ENCODE assay signal across 1 cellular context in the genomic region with DNA sequence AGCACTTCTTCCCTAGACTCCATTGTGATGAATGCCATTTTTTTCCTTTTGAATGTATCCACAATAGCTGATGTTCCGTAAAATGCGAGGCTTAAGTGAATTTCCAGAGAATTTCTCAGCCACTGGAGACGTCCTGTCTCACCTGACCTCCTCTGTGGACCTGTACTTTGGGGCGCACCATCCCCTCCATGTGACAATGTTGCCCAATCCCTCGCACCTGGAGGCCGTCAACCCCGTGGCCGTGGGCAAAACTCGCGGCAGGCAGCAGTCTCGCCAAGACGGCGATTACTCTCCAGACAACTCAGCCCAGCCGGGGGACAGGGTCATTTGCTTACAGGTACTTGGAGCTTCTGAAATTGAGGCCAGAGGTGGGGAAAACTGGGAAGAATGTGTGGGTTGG.
TF ChIP-seq lines count a peak whose summit lies in the region.

No MANE protein-coding gene starts in this region.

TF ChIP-seq in SK-N-SH, 30 proteins besides CTCF, POLR2A, EP300 and RAD21:
- TF ChIP-seq NRF1 (IDR thresholded peaks at IDR 0.05; ENCODE audit: low read depth, low read length): no peak
- no peak for TF ChIP-seq TEAD4 (IDR thresholded peaks at IDR 0.05; ENCODE audit: borderline replicate concordance, insufficient read depth)
- TF ChIP-seq, protein P1, sequence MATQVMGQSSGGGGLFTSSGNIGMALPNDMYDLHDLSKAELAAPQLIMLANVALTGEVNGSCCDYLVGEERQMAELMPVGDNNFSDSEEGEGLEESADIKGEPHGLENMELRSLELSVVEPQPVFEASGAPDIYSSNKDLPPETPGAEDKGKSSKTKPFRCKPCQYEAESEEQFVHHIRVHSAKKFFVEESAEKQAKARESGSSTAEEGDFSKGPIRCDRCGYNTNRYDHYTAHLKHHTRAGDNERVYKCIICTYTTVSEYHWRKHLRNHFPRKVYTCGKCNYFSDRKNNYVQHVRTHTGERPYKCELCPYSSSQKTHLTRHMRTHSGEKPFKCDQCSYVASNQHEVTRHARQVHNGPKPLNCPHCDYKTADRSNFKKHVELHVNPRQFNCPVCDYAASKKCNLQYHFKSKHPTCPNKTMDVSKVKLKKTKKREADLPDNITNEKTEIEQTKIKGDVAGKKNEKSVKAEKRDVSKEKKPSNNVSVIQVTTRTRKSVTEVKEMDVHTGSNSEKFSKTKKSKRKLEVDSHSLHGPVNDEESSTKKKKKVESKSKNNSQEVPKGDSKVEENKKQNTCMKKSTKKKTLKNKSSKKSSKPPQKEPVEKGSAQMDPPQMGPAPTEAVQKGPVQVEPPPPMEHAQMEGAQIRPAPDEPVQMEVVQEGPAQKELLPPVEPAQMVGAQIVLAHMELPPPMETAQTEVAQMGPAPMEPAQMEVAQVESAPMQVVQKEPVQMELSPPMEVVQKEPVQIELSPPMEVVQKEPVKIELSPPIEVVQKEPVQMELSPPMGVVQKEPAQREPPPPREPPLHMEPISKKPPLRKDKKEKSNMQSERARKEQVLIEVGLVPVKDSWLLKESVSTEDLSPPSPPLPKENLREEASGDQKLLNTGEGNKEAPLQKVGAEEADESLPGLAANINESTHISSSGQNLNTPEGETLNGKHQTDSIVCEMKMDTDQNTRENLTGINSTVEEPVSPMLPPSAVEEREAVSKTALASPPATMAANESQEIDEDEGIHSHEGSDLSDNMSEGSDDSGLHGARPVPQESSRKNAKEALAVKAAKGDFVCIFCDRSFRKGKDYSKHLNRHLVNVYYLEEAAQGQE (IDR thresholded peaks at IDR 0.05; ENCODE audit: low read depth, low read length): no peak
- TF ChIP-seq FOXM1 (IDR thresholded peaks at IDR 0.05; ENCODE audit: low read depth): no peak
- no peak for TF ChIP-seq JUND (IDR thresholded peaks at IDR 0.05)
- no peak for TF ChIP-seq POLR2AphosphoS5 (IDR thresholded peaks at IDR 0.05; ENCODE audit: low read depth, low read length)
- no peak for TF ChIP-seq CHD2 (IDR thresholded peaks at IDR 0.05; ENCODE audit: low read length, partially characterized antibody)
- TF ChIP-seq USF2 (IDR thresholded peaks at IDR 0.05; ENCODE audit: borderline replicate concordance, low read depth, low read length): no peak
- no peak for TF ChIP-seq TAF1 (IDR thresholded peaks at IDR 0.05; ENCODE audit: borderline replicate concordance, low read depth, low read length)
- no peak for TF ChIP-seq FOSL2 (IDR thresholded peaks at IDR 0.05; ENCODE audit: borderline replicate concordance, low read depth)
- TF ChIP-seq, protein P2, sequence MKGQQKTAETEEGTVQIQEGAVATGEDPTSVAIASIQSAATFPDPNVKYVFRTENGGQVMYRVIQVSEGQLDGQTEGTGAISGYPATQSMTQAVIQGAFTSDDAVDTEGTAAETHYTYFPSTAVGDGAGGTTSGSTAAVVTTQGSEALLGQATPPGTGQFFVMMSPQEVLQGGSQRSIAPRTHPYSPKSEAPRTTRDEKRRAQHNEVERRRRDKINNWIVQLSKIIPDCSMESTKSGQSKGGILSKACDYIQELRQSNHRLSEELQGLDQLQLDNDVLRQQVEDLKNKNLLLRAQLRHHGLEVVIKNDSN (IDR thresholded peaks at IDR 0.05; ENCODE audit: borderline replicate concordance, low read depth): no peak
TF ChIP-seq in SK-N-SH: peak in this region for 0.
